In genomic region chr1:159923203-159924024, GRCh38 we compare ENCODE assay signal across 1 cellular context.
TF ChIP-seq lines count a peak whose summit lies in the region.

No MANE protein-coding gene starts in this region.

TF ChIP-seq in GM23338, 12 proteins besides CTCF, POLR2A, EP300 and RAD21 (continued from another document):
- TF ChIP-seq ZNF462 (CRISPR knock-in tag; IDR thresholded peaks at IDR 0.05) (no peak), EZH2phosphoT487 (IDR thresholded peaks at IDR 0.05; ENCODE audit: unreplicated experiment) (no peak), POLR2AphosphoS5 (IDR thresholded peaks at IDR 0.05; ENCODE audit: low read depth) (no peak), ZNF331 (CRISPR knock-in tag; IDR thresholded peaks at IDR 0.05; ENCODE audit: low read depth) (no peak), STAT1 (IDR thresholded peaks at IDR 0.05; ENCODE audit: unreplicated experiment) (no peak), ZNF114 (CRISPR knock-in tag; IDR thresholded peaks at IDR 0.05) (no peak), NANOG (IDR thresholded peaks at IDR 0.05; ENCODE audit: borderline replicate concordance) (no peak), REST (IDR thresholded peaks at IDR 0.05; ENCODE audit: unreplicated experiment) (no peak), ETS1 (IDR thresholded peaks at IDR 0.05) (no peak), JUNB (IDR thresholded peaks at IDR 0.05; ENCODE audit: unreplicated experiment) (no peak)
